8 cellular contexts compared by ENCODE assay signal in the genomic region with DNA sequence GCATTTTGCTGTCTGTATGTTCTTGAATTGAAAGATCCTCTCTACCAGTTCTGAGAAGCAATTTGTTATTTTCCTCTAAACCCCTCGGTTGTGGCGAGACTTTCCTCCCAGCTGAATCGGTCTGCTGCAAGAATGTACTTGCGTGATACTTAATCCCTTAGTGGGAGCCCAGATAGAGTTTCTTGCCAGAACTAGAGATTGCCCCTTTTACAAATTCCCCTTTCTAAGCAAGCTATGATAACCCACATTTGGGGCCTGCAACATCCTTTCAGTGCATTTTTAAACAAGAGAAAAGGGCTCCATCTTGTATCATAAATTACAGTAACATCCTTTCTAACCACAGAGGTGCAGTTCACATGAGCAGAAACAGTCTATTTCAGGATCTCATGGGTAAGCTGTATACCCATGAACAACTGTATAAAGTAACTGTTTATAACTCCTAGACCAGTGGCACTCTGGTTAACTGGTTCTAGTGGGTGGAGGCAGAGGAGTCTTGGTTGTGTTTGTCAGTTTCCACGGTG.
DNase-seq lines count a peak whose midpoint lies in the region; ATAC-seq, FAIRE-seq and TF ChIP-seq lines count a peak whose summit lies in the region.

No MANE protein-coding gene starts in this region.

- H3K4me3 Mint-ChIP-seq in dendritic cell treated with granulocyte-macrophage colony-stimulating factor and Interleukin-4, amounts not matched to agents 40 ng/mL and 50 ng/mL, for 4 days: no peak overlapping the region
- H3K4me3 Mint-ChIP-seq in stimulated activated effector memory CD8-positive, alpha-beta T cell treated with anti-CD3 and anti-CD28 coated beads, Interleukin-12 subunit alpha, Interleukin-12 subunit beta, amount 100 ng/mL, for 72 hours: peak overlapping the region; percentile 57

- no peak for TF ChIP-seq POLR2A in NB4 (IDR thresholded peaks at IDR 0.05; ENCODE audit: extremely low read depth, insufficient read length)

- H3K27me3 Mint-ChIP-seq in dendritic cell treated with granulocyte-macrophage colony-stimulating factor and Interleukin-4, amounts not matched to agents 40 ng/mL and 50 ng/mL, for 4 days: no peaks in the 10 kb centered on the region

- peaks cover 46% of the 10 kb centered on the region for H3K4me1 Mint-ChIP-seq in dendritic cell treated with granulocyte-macrophage colony-stimulating factor and Interleukin-4, amounts not matched to agents 40 ng/mL and 50 ng/mL, for 4 days (ENCODE audit: low read depth)
- H3K4me1 Mint-ChIP-seq in stimulated activated effector memory CD8-positive, alpha-beta T cell treated with anti-CD3 and anti-CD28 coated beads, Interleukin-12 subunit alpha, Interleukin-12 subunit beta, amount 100 ng/mL, for 72 hours: peaks cover 36% of the 10 kb centered on the region

- no peak for FAIRE-seq in frontal cortex (lab: Jason Lieb, UNC)

- H3K36me3 Mint-ChIP-seq in dendritic cell treated with granulocyte-macrophage colony-stimulating factor and Interleukin-4, amounts not matched to agents 40 ng/mL and 50 ng/mL, for 4 days (ENCODE audit: low read depth): no peaks in the 10 kb centered on the region
- H3K36me3 Mint-ChIP-seq in stimulated activated effector memory CD8-positive, alpha-beta T cell treated with anti-CD3 and anti-CD28 coated beads, Interleukin-12 subunit alpha, Interleukin-12 subunit beta, amount 100 ng/mL, for 72 hours: no peaks in the 10 kb centered on the region

- no peaks in the 10 kb centered on the region for H3K9me3 Mint-ChIP-seq in dendritic cell treated with granulocyte-macrophage colony-stimulating factor and Interleukin-4, amounts not matched to agents 40 ng/mL and 50 ng/mL, for 4 days
- H3K9me3 Mint-ChIP-seq in stimulated activated effector memory CD8-positive, alpha-beta T cell treated with anti-CD3 and anti-CD28 coated beads, Interleukin-12 subunit alpha, Interleukin-12 subunit beta, amount 100 ng/mL, for 72 hours: no peaks in the 10 kb centered on the region

- DNase-seq in Right ventricle myocardium superior (no peak), cardiac septum (ENCODE audit: low spot score) (no peak), NB4 (ENCODE audit: low read depth) (peak; percentile 35), frontal cortex (ENCODE audit: low spot score in 2 of 2) (no peak), C1 segment of cervical spinal cord (lab: John Stamatoyannopoulos, UW) (no peak)
- no peak for DNase-seq in stimulated activated effector memory CD8-positive, alpha-beta T cell treated with anti-CD3 and anti-CD28 coated beads, Interleukin-12 subunit alpha, Interleukin-12 subunit beta, amount 100 ng/mL, for 72 hours (ENCODE audit: low spot score in 2 of 2)

- intact Hi-C loops in Right ventricle myocardium superior (cut with DNase I) (no loop called here), cardiac septum (cut with DNase I) (no loop called here)
- intact Hi-C loops in dendritic cell treated with granulocyte-macrophage colony-stimulating factor and Interleukin-4, amounts not matched to agents 40 ng/mL and 50 ng/mL, for 4 days (cut with micrococcal nuclease): loop anchor here (1.0 to 5.0 kb wide), 4 partner anchors 8 to 211 kb away; partner anchors contain the start of gene ZNF217

- no peak overlapping the region for H3K4me3 ChIP-seq in NB4 (ENCODE audit: low read depth, low read length)

- peak overlapping the region; percentile 98 for H3K27ac Mint-ChIP-seq in dendritic cell treated with granulocyte-macrophage colony-stimulating factor and Interleukin-4, amounts not matched to agents 40 ng/mL and 50 ng/mL, for 4 days
- H3K27ac Mint-ChIP-seq in stimulated activated effector memory CD8-positive, alpha-beta T cell treated with anti-CD3 and anti-CD28 coated beads, Interleukin-12 subunit alpha, Interleukin-12 subunit beta, amount 100 ng/mL, for 72 hours: peak overlapping the region; percentile 87

- ATAC-seq in Right ventricle myocardium superior (ENCODE audit: poor library complexity) (peak; percentile 36), GM18873 (IDR thresholded peaks at IDR 0.05; ENCODE audit: low FRiP score, unreplicated experiment) (no peak)
- peak; percentile 52 for ATAC-seq in stimulated activated effector memory CD8-positive, alpha-beta T cell treated with anti-CD3 and anti-CD28 coated beads, Interleukin-12 subunit alpha, Interleukin-12 subunit beta, amount 100 ng/mL, for 72 hours

- no peak for TF ChIP-seq CTCF in NB4 (IDR thresholded peaks at IDR 0.05; ENCODE audit: low read depth, low read length)
